ENCODE assay signal across 10 cellular contexts in genomic region chrX:119759333-119759766, GRCh38. TPM values are rescaled to one million over a fixed set of nuclear protein-coding genes. Genes with fewer than 3 reads are reported as not detected.
A peak's percentile ranks its signal among the peaks of the same experiment; 100 is the strongest.
DNase-seq lines count a peak whose midpoint lies in the region; ATAC-seq, FAIRE-seq and TF ChIP-seq lines count a peak whose summit lies in the region.
"Had no signal": no experiment of that assay in that cellular context is flagged by ENCODE, and none has a peak within 500 bp of the region (broad histone marks: within the 10 kb centered on the region; RNA-seq: fewer than 3 reads in every experiment).

No MANE protein-coding gene starts in this region.

- no peak for DNase-seq in CD8-positive, alpha-beta memory T cell
- DNase-seq in IMR-90 (no peak), endothelial cell of umbilical vein (ENCODE audit: low read depth, low spot score) (no peak), posterior vena cava (ENCODE audit: low spot score) (peak; percentile 72), DMS153 (lab: John Stamatoyannopoulos, UW) (no peak), NCI-H2081 (lab: John Stamatoyannopoulos, UW) (no peak), HT-29 (ENCODE audit: low spot score) (no peak)

- no peak overlapping the region for H3K18ac ChIP-seq in IMR-90 (ENCODE audit: low read depth, low read length)

- no peak overlapping the region for H3K9ac ChIP-seq in IMR-90 (ENCODE audit: low read depth, low read length)
- no peak overlapping the region for H3K9ac ChIP-seq in endothelial cell of umbilical vein (replicated peaks; ENCODE audit: extremely low read depth, insufficient read depth, low read length)

- H3K4me3 ChIP-seq in CD8-positive, alpha-beta memory T cell (ENCODE audit: low read length), result no peak overlapping the region
- peak overlapping the region; percentile 46; the same call in 1 of the 2 replicates for H3K4me3 ChIP-seq in IMR-90 (ENCODE audit: insufficient read depth, low read depth, low read length)
- no peak overlapping the region for H3K4me3 ChIP-seq in endothelial cell of umbilical vein (replicated peaks in 1 of 3; ENCODE audit: insufficient read depth in 1 of 3, low read depth in 1 of 3, low read length in 3 of 3)

- no peak overlapping the region for H3K27ac ChIP-seq in CD8-positive, alpha-beta memory T cell (ENCODE audit: low read depth, low read length)
- H3K27ac ChIP-seq in IMR-90 (ENCODE audit: insufficient read depth, low read length) (no peak overlapping the region), endothelial cell of umbilical vein (ENCODE audit: insufficient read depth, low read depth, low read length) (no peak overlapping the region)

- ATAC-seq in IMR-90 (ENCODE audit: low read depth) (no peak), GM21390 (IDR thresholded peaks at IDR 0.05; ENCODE audit: unreplicated experiment) (no peak)

- no peaks in the 10 kb centered on the region for H3K9me3 ChIP-seq in CD8-positive, alpha-beta memory T cell (ENCODE audit: low read length)
- H3K9me3 ChIP-seq in IMR-90 (ENCODE audit: control insufficient read depth, insufficient read depth, low read length) (no peaks in the 10 kb centered on the region), endothelial cell of umbilical vein (replicated peaks; ENCODE audit: control insufficient read depth, insufficient read depth, low read length) (no peaks in the 10 kb centered on the region)

- BruUV-seq in IMR-90 (replicated peaks; lab: Mats Ljungman, UMichigan) (no TSS peak), endothelial cell of umbilical vein (replicated peaks; lab: Mats Ljungman, UMichigan) (no TSS peak)

- H2AFZ ChIP-seq in IMR-90 (replicated peaks; ENCODE audit: low read length, poor library complexity) (peak overlapping the region; percentile 87), endothelial cell of umbilical vein (ENCODE audit: low read depth, low read length) (no peak overlapping the region)

- no peak overlapping the region for H2BK120ac ChIP-seq in IMR-90 (ENCODE audit: low read depth, low read length)

- no peak overlapping the region for H2AK9ac ChIP-seq in IMR-90 (replicated peaks; ENCODE audit: low read depth, low read length, poor library complexity)

- dilution Hi-C loops in IMR-90 (cut with HindIII; ENCODE audit: low sequenced_read_pairs, unreplicated experiment) (no loop called here), endothelial cell of umbilical vein (cut with MboI; ENCODE audit: extremely low pct_ligation_motif_present, low sequenced_read_pairs) (no loop called here)

- H4K20me1 ChIP-seq in IMR-90 (ENCODE audit: insufficient read depth, low read length), result no peaks in the 10 kb centered on the region
- no peaks in the 10 kb centered on the region for H4K20me1 ChIP-seq in endothelial cell of umbilical vein (replicated peaks; ENCODE audit: control insufficient read depth, extremely low read depth, insufficient read depth, low read length)

- H2BK5ac ChIP-seq in IMR-90 (ENCODE audit: low read depth, low read length, poor library complexity, severe bottlenecking), result no peak overlapping the region

- H2BK15ac ChIP-seq in IMR-90 (ENCODE audit: low read depth, low read length), result no peak overlapping the region

- H3K9me3 Mint-ChIP-seq in CD8-positive, alpha-beta memory T cell, result no peaks in the 10 kb centered on the region

- H3K9me1 ChIP-seq in IMR-90 (ENCODE audit: insufficient read depth, low read length) (no peaks in the 10 kb centered on the region), endothelial cell of umbilical vein (replicated peaks; ENCODE audit: control insufficient read depth, extremely low read depth, insufficient read depth, low read length) (no peaks in the 10 kb centered on the region)

- no peak overlapping the region for H4K91ac ChIP-seq in IMR-90 (ENCODE audit: insufficient read depth, low read depth, low read length)

- peak overlapping the region in 1 of 8 donors; percentile 23 for H3K27ac Mint-ChIP-seq in CD8-positive, alpha-beta memory T cell

- H3K79me1 ChIP-seq in IMR-90 (ENCODE audit: low read depth in 1 of 2, low read length in 2 of 2), result no peaks in the 10 kb centered on the region

- H3K23ac ChIP-seq in IMR-90 (ENCODE audit: low read depth, low read length), result no peak overlapping the region

- TF ChIP-seq POLR2A in IMR-90 (IDR thresholded peaks at IDR 0.05; ENCODE audit: low read depth, low read length) (no peak), endothelial cell of umbilical vein (IDR thresholded peaks at IDR 0.05; ENCODE audit: low read depth, low read length) (no peak)

- H3K27me3 Mint-ChIP-seq in CD8-positive, alpha-beta memory T cell, result peaks cover 0 to 2% of the 10 kb centered on the region in 2 donors

- FAIRE-seq in endothelial cell of umbilical vein (lab: Jason Lieb, UNC), result peak; percentile 12

- H3K56ac ChIP-seq in IMR-90 (ENCODE audit: extremely low read depth, insufficient read depth, low read length), result no peak overlapping the region

- H3K4me2 ChIP-seq in IMR-90 (ENCODE audit: low read depth, low read length) (no peak overlapping the region), endothelial cell of umbilical vein (ENCODE audit: insufficient read depth, low read length) (no peak overlapping the region)

- no peaks in the 10 kb centered on the region for H3K36me3 ChIP-seq in CD8-positive, alpha-beta memory T cell (ENCODE audit: insufficient read depth, low read length)
- H3K36me3 ChIP-seq in IMR-90 (ENCODE audit: control insufficient read depth, insufficient read depth, low read length) (no peaks in the 10 kb centered on the region), endothelial cell of umbilical vein (ENCODE audit: control insufficient read depth in 2 of 2, extremely low read depth in 1 of 2, insufficient read depth in 2 of 2, low read length in 2 of 2) (no peaks in the 10 kb centered on the region)

- no peak overlapping the region for H4K8ac ChIP-seq in IMR-90 (ENCODE audit: low read depth in 2 of 2, low read length in 2 of 2)

- CTCF ChIA-PET in CD8-positive, alpha-beta memory T cell (lab: Charles Lee), result interaction anchor here (0.9 to 2.3 kb wide), 10 partner anchors 9 to 120 kb away, joined by 3 to 10 read pairs (median 4); partner anchors contain the start of gene RPL39
- CTCF ChIA-PET in IMR-90 (lab: Yijun Ruan, JAX) (no interaction called here), endothelial cell of umbilical vein (lab: Charles Lee) (interaction anchor here (0.8 to 1.6 kb wide), 4 partner anchors 9 to 149 kb away, joined by 3 to 7 read pairs (median 4); no protein-coding TSS in a partner anchor)

- peaks cover 35 to 61% (median 36%) of the 10 kb centered on the region in 3 donors for H3K4me1 Mint-ChIP-seq in CD8-positive, alpha-beta memory T cell

- intact Hi-C loops in IMR-90 (cut with micrococcal nuclease), result loop anchor here (10.0 kb wide), 1 partner anchor 65 kb away; the partner anchor contains the start of gene SEPTIN6
- intact Hi-C loops in endothelial cell of umbilical vein (cut with micrococcal nuclease), result no loop called here
- intact Hi-C loops in posterior vena cava (cut with DNase I), result no loop called here

- TF ChIP-seq CTCF in IMR-90 (conservative IDR thresholded peaks at IDR 0.05; ENCODE audit: low read depth, low read length) (no peak), endothelial cell of umbilical vein (IDR thresholded peaks at IDR 0.05; ENCODE audit: extremely low read depth in 1 of 2, insufficient read depth in 1 of 2, low read depth in 1 of 2, low read length in 2 of 2) (no peak)

- H2AK5ac ChIP-seq in IMR-90 (ENCODE audit: low read depth, low read length), result no peak overlapping the region

- H2BK20ac ChIP-seq in IMR-90 (ENCODE audit: low read depth, low read length), result no peak overlapping the region

- no peak overlapping the region for H3K14ac ChIP-seq in IMR-90 (replicated peaks; ENCODE audit: low read depth, low read length)

- POLR2A ChIA-PET in CD8-positive, alpha-beta memory T cell (lab: Charles Lee), result interaction anchor here (0.5 to 0.9 kb wide), 4 partner anchors 30 to 260 kb away, joined by 3 to 5 read pairs (median 3); partner anchors contain the start of gene RPL39
- POLR2A ChIA-PET in IMR-90 (lab: Charles Lee; ENCODE audit: unreplicated experiment) (no interaction called here), endothelial cell of umbilical vein (lab: Charles Lee) (no interaction called here)

- peak overlapping the region in 6 of 7 donors; percentile 26 to 87 (median 54) for H3K4me3 Mint-ChIP-seq in CD8-positive, alpha-beta memory T cell

- H3K79me2 ChIP-seq in endothelial cell of umbilical vein (ENCODE audit: control insufficient read depth, insufficient read depth, low read length), result no peaks in the 10 kb centered on the region

- peaks cover 0 to 2% (median 0%) of the 10 kb centered on the region in 3 donors for H3K36me3 Mint-ChIP-seq in CD8-positive, alpha-beta memory T cell

- no peak overlapping the region for H4K5ac ChIP-seq in IMR-90 (ENCODE audit: low read depth, low read length)

- in situ Hi-C loops in IMR-90 (cut with MboI; ENCODE audit: low sequenced_read_pairs), result no loop called here

- H3K4ac ChIP-seq in IMR-90 (ENCODE audit: low read depth, low read length), result no peak overlapping the region

- peaks cover 37% of the 10 kb centered on the region for H3K4me1 ChIP-seq in CD8-positive, alpha-beta memory T cell (ENCODE audit: insufficient read depth, low read length)
- peaks cover 8% of the 10 kb centered on the region for H3K4me1 ChIP-seq in IMR-90 (ENCODE audit: control insufficient read depth, insufficient read depth, low read length)
- H3K4me1 ChIP-seq in endothelial cell of umbilical vein (ENCODE audit: control insufficient read depth, extremely low read depth, insufficient read depth, low read length), result peaks cover 3% of the 10 kb centered on the region

- no peak for TF ChIP-seq RAD21 in IMR-90 (IDR thresholded peaks at IDR 0.05; ENCODE audit: low read length)

- H3K27me3 ChIP-seq in CD8-positive, alpha-beta memory T cell (ENCODE audit: insufficient read depth, low read length, poor library complexity, severe bottlenecking), result no peaks in the 10 kb centered on the region
- H3K27me3 ChIP-seq in IMR-90 (ENCODE audit: control insufficient read depth, insufficient read depth, low read length), result no peaks in the 10 kb centered on the region
- peaks cover 0 to 10% of the 10 kb centered on the region in 2 experiments for H3K27me3 ChIP-seq in endothelial cell of umbilical vein (ENCODE audit: control insufficient read depth in 2 of 2, insufficient read depth in 2 of 2, low read length in 2 of 2)

- WGBS in IMR-90 (ENCODE audit: extremely low coverage in 2 of 2, insufficient read length in 1 of 2), 2 experiments, result 35% methylated on average over 18 of the region's 35 CpGs; no CpG with 5 or more reads in 1 of the 2 experiments

RNA-seq across cellular contexts. Expression of gene SOWAHD, which starts 1.0 kb away (rescaled TPM):
- total RNA-seq in CD8-positive, alpha-beta memory T cell, result under 1 TPM; 0.33 to 0.55 TPM
- polyA plus RNA-seq in CD8-positive, alpha-beta memory T cell, result 0.84 TPM
- 0.18 and 0.28 TPM in 2 replicates for total RNA-seq in IMR-90 (2012; rRNA removed)
- 0.13 and 0.17 TPM in 2 replicates for polyA plus RNA-seq in IMR-90 (2012; rRNA removed)
- 0.14 and 0.43 TPM in 2 replicates for polyA plus RNA-seq in IMR-90 (2012; cell fraction: cytosol; rRNA removed)
- polyA plus RNA-seq in IMR-90 (2012; cell fraction: nucleus; rRNA removed; ENCODE audit: low replicate concordance), result 0.16 and 0.28 TPM in 2 replicates
- not detected in 2 replicates for total RNA-seq in endothelial cell of umbilical vein
- not detected in 2 replicates for polyA plus RNA-seq in endothelial cell of umbilical vein
- not detected in 2 replicates for polyA plus RNA-seq in endothelial cell of umbilical vein (2011; cell fraction: cytosol; rRNA removed)
- polyA plus RNA-seq in endothelial cell of umbilical vein (2011; cell fraction: nucleus; rRNA removed), result not detected in 2 replicates
- polyA plus RNA-seq in endothelial cell of umbilical vein (2012), result not detected in 2 replicates
- polyA minus RNA-seq in endothelial cell of umbilical vein, result not detected in 2 replicates
- not detected for polyA minus RNA-seq in endothelial cell of umbilical vein (2011; cell fraction: cytosol; rRNA and poly(A)+ RNA removed)
- not detected in 2 replicates for polyA minus RNA-seq in endothelial cell of umbilical vein (2011; cell fraction: nucleus; rRNA and poly(A)+ RNA removed)
- total RNA-seq in posterior vena cava, result under 1 TPM; 0.29 to 0.32 TPM
- total RNA-seq in HT-29 (2014; rRNA removed; shearing (Covaris generic)), result 1.0 TPM in 1 of 2 replicates, not detected in the other
- total RNA-seq: myocyte, RPMI7951 had no signal

RNA-seq across cellular contexts. Expression of gene RPL39, which starts 32.1 kb away (rescaled TPM):
- total RNA-seq in CD8-positive, alpha-beta memory T cell, result 1,000 to 10,000 TPM; 2,337 to 2,451 TPM
- 3,498 TPM for polyA plus RNA-seq in CD8-positive, alpha-beta memory T cell
- total RNA-seq in IMR-90 (2012; rRNA removed) (681 and 716 TPM in 2 replicates), endothelial cell of umbilical vein (1,516 and 1,582 TPM in 2 replicates), posterior vena cava (1,000 to 10,000 TPM; 1,458 to 1,459 TPM)
- polyA plus RNA-seq in IMR-90 (2012; rRNA removed) (2,279 and 2,357 TPM in 2 replicates), endothelial cell of umbilical vein (1,285 and 1,305 TPM in 2 replicates)
- 400 and 448 TPM in 2 replicates for polyA plus RNA-seq in IMR-90 (2012; cell fraction: cytosol; rRNA removed)
- 33.9 and 528 TPM in 2 replicates for polyA plus RNA-seq in IMR-90 (2012; cell fraction: nucleus; rRNA removed; ENCODE audit: low replicate concordance)
- 3,416 and 3,533 TPM in 2 replicates for polyA plus RNA-seq in endothelial cell of umbilical vein (2011; cell fraction: cytosol; rRNA removed)
- 642 and 902 TPM in 2 replicates for polyA plus RNA-seq in endothelial cell of umbilical vein (2011; cell fraction: nucleus; rRNA removed)
- polyA plus RNA-seq in endothelial cell of umbilical vein (2012), result 4,393 and 5,665 TPM in 2 replicates
- polyA minus RNA-seq in endothelial cell of umbilical vein, result 147 and 161 TPM in 2 replicates
- polyA minus RNA-seq in endothelial cell of umbilical vein (2011; cell fraction: cytosol; rRNA and poly(A)+ RNA removed), result 394 TPM
- 46.8 and 58.7 TPM in 2 replicates for polyA minus RNA-seq in endothelial cell of umbilical vein (2011; cell fraction: nucleus; rRNA and poly(A)+ RNA removed)
- total RNA-seq in HT-29 (2014; rRNA removed; shearing (Covaris generic)), result 753 and 894 TPM in 2 replicates
